In genomic region chr16:13100970-13101369, GRCh38 we compare ENCODE assay signal across 1 cellular context.
TF ChIP-seq lines count a peak whose summit lies in the region.

No MANE protein-coding gene starts in this region.

TF ChIP-seq in GM23338, 12 proteins besides CTCF, POLR2A, EP300 and RAD21 (continued from another document):
- no peak for TF ChIP-seq REST (IDR thresholded peaks at IDR 0.05; ENCODE audit: unreplicated experiment)
- TF ChIP-seq POLR2AphosphoS5 (IDR thresholded peaks at IDR 0.05; ENCODE audit: low read depth) = no peak
- no peak for TF ChIP-seq STAT1 (IDR thresholded peaks at IDR 0.05; ENCODE audit: unreplicated experiment)
- no peak for TF ChIP-seq ZNF114 (CRISPR knock-in tag; IDR thresholded peaks at IDR 0.05)
- TF ChIP-seq ZNF462 (CRISPR knock-in tag; IDR thresholded peaks at IDR 0.05) = no peak
